In genomic region chr18:6589979-6590725, GRCh38 we compare ENCODE assay signal across 1 cellular context.
TF ChIP-seq lines count a peak whose summit lies in the region.

No MANE protein-coding gene starts in this region.

TF ChIP-seq in GM23338, 12 proteins besides CTCF, POLR2A, EP300 and RAD21 (continued from another document):
- TF ChIP-seq ZNF462 (CRISPR knock-in tag; IDR thresholded peaks at IDR 0.05), result no peak
TF ChIP-seq in GM23338: peak in this region for 0.
